ENCODE assay signal across 10 cellular contexts in the genomic region with DNA sequence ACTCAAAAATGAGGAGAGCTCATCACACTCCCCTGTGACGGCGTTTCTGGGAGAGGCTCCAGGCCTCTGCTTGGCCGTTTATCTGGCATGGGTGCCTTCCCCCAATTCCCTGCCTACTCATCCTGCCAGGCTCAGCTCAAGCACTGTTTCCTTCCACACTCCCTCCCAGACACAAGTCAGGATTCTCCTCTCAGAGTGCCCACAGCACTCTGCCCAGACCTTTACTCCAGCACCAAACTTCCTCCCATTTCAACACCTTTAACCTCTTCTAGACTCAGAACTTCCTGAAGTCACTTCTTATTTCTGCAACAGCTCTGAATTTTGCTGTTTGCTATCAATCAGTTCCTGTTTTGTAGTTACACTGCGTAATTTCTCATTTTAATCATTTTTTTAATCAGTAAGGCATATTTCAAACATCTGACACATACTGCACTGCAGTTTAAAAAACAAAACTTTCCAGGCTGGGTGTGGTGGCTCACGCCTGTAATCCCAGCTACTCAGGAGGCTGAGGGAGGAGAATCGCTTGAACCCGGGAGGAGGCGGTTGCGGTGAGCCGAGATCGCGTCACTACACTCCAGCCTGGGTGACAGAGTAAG. TPM values are rescaled to one million over a fixed set of nuclear protein-coding genes. Genes with fewer than 3 reads are reported as not detected.
DNase-seq lines count a peak whose midpoint lies in the region; ATAC-seq and TF ChIP-seq lines count a peak whose summit lies in the region.
"Had no signal": no experiment of that assay in that cellular context is flagged by ENCODE, and none has a peak within 500 bp of the region (broad histone marks: within the 10 kb centered on the region; RNA-seq: fewer than 3 reads in every experiment).

No MANE protein-coding gene starts in this region.

- H3K27me3 Mint-ChIP-seq in CD4-positive, alpha-beta T cell: no peaks in the 10 kb centered on the region
- H3K27me3 Mint-ChIP-seq in T-cell (no peaks in the 10 kb centered on the region), endodermal cell (ENCODE audit: insufficient read depth) (no peaks in the 10 kb centered on the region)

- no peak for TF ChIP-seq CTCF in CD4-positive, alpha-beta T cell (IDR thresholded peaks at IDR 0.05)
- TF ChIP-seq CTCF in RWPE1 (conservative IDR thresholded peaks at IDR 0.05; ENCODE audit: low read depth) (no peak), endodermal cell (conservative IDR thresholded peaks at IDR 0.05) (no peak)

- CTCF ChIA-PET in CD4-positive, alpha-beta T cell (lab: Charles Lee): interaction anchor here (2.9 to 14.2 kb wide), 4 partner anchors 10 to 77 kb away, joined by 13 to 221 read pairs (median 20); a partner anchor contains a TSS
- CTCF ChIA-PET in T-cell (lab: Charles Lee): interaction anchor here (0.6 to 2.8 kb wide), 10 partner anchors 11 to 1556 kb away, joined by 3 to 20 read pairs (median 5); a partner anchor contains a TSS
- CTCF ChIA-PET in RWPE1 (lab: Yijun Ruan, JAX): interaction anchor here (0.6 to 0.7 kb wide), 2 partner anchors 29 to 371 kb away, joined by 3 to 4 read pairs; no protein-coding TSS in a partner anchor

- POLR2A ChIA-PET in CD4-positive, alpha-beta T cell (lab: Charles Lee): interaction anchor here (0.7 to 9.8 kb wide), 14 partner anchors 10 to 350 kb away, joined by 3 to 335 read pairs (median 5); a partner anchor contains a TSS
- POLR2A ChIA-PET in T-cell (lab: Charles Lee): interaction anchor here (0.6 to 4.1 kb wide), 6 partner anchors 9 to 38 kb away, joined by 3 to 62 read pairs (median 4); a partner anchor contains a TSS
- POLR2A ChIA-PET in RWPE1 (lab: Yijun Ruan, JAX; ENCODE audit: low non-redundant PET): interaction anchor here (0.6 kb wide), 1 partner anchor 15 kb away, joined by 4 read pairs; no protein-coding TSS in a partner anchor

- no peaks in the 10 kb centered on the region for H3K9me3 Mint-ChIP-seq in CD4-positive, alpha-beta T cell
- H3K9me3 Mint-ChIP-seq in T-cell (no peaks in the 10 kb centered on the region), endodermal cell (no peaks in the 10 kb centered on the region)

- WGBS in endodermal cell (ENCODE audit: insufficient coverage in 1 of 2, insufficient read length in 1 of 2), 2 experiments: 84 to 95% methylated on average over 5 to 10 of the region's 12 CpGs

- no peak overlapping the region for H3K9ac ChIP-seq in endodermal cell (ENCODE audit: extremely low read depth, low read length, poor library complexity, severe bottlenecking)

- ATAC-seq in CD4-positive, alpha-beta T cell (ENCODE audit: poor library complexity): peak; percentile 51
- peak in 3 of 4 experiments; percentile 6 to 58 (median 14) for ATAC-seq in T-cell (replicated peaks in 1 of 4)
- no peak for ATAC-seq in HG02870 (IDR thresholded peaks at IDR 0.05; ENCODE audit: unreplicated experiment)
- ATAC-seq: HCT116 had no signal

- peak overlapping the region; percentile 96 for H3K27ac Mint-ChIP-seq in CD4-positive, alpha-beta T cell
- peak overlapping the region; percentile 93 to 97 for H3K27ac Mint-ChIP-seq in T-cell
- no peak overlapping the region for H3K27ac Mint-ChIP-seq in endodermal cell

- peaks cover 68% of the 10 kb centered on the region for H3K36me3 Mint-ChIP-seq in CD4-positive, alpha-beta T cell (ENCODE audit: low read depth)
- peaks cover 37% of the 10 kb centered on the region for H3K36me3 Mint-ChIP-seq in T-cell
- peaks cover 33% of the 10 kb centered on the region for H3K36me3 Mint-ChIP-seq in endodermal cell (ENCODE audit: low read depth)

- DNase-seq in CD4-positive, alpha-beta T cell: peak in 7 of 10 experiments; percentile 17 to 81 (median 51)
- peak in 31 of 34 experiments; percentile 37 to 78 (median 56) for DNase-seq in T-cell
- peak in 7 of 61 donors; percentile 5 to 28 (median 19) for DNase-seq in caudate nucleus (lab: John Stamatoyannopoulos, UW)
- peak; percentile 49 for DNase-seq in occipital lobe (lab: John Stamatoyannopoulos, UW)
- no peak for DNase-seq in RWPE1 (ENCODE audit: low spot score)
- no peak for DNase-seq in endodermal cell
- DNase-seq in NCI-H1105 treated with DMSO at 0.1 percent for 48 hours (lab: John Stamatoyannopoulos, UW): no peak
- DNase-seq: EL had no signal

- peak overlapping the region; percentile 82 for H3K4me3 Mint-ChIP-seq in CD4-positive, alpha-beta T cell
- H3K4me3 Mint-ChIP-seq in T-cell (peak overlapping the region; percentile 71 to 79 (median 76)), endodermal cell (no peak overlapping the region)

- H3K36me3 ChIP-seq in endodermal cell (ENCODE audit: control insufficient read depth, insufficient read depth, low read length): peaks cover 17% of the 10 kb centered on the region

- no peak overlapping the region for H3K4me3 ChIP-seq in endodermal cell (ENCODE audit: low read length)

- H3K4me1 ChIP-seq in endodermal cell (ENCODE audit: control insufficient read depth, insufficient read depth, low read length): no peaks in the 10 kb centered on the region

- H3K9me3 ChIP-seq in CD4-positive, alpha-beta T cell (ENCODE audit: control insufficient read depth, low read length): no peaks in the 10 kb centered on the region
- H3K9me3 ChIP-seq in endodermal cell (ENCODE audit: control insufficient read depth, low read length): no peaks in the 10 kb centered on the region

- peaks cover 94% of the 10 kb centered on the region for H3K4me1 Mint-ChIP-seq in CD4-positive, alpha-beta T cell (ENCODE audit: low read depth)
- H3K4me1 Mint-ChIP-seq in T-cell: peaks cover 92 to 99% (median 92%) of the 10 kb centered on the region in 3 donors
- peaks cover 2% of the 10 kb centered on the region for H3K4me1 Mint-ChIP-seq in endodermal cell

- no peaks in the 10 kb centered on the region for H3K27me3 ChIP-seq in CD4-positive, alpha-beta T cell (ENCODE audit: control insufficient read depth, insufficient read depth, low read length)
- no peaks in the 10 kb centered on the region for H3K27me3 ChIP-seq in endodermal cell (ENCODE audit: control insufficient read depth, insufficient read depth, low read length, poor library complexity, severe bottlenecking)

- H3K27ac ChIP-seq in CD4-positive, alpha-beta T cell (ENCODE audit: low read depth, low read length): peak overlapping the region; percentile 86
- peak overlapping the region; percentile 4 for H3K27ac ChIP-seq in caudate nucleus (ENCODE audit: low read depth, low read length)
- H3K27ac ChIP-seq in RWPE1: no peak overlapping the region
- H3K27ac ChIP-seq in endodermal cell (ENCODE audit: low read depth, low read length): no peak overlapping the region

- intact Hi-C loops in CD4-positive, alpha-beta T cell (cut with DNase I, micrococcal nuclease): loop anchor here (1.0 to 10.0 kb wide), 6 partner anchors 14 to 351 kb away; a partner anchor contains a TSS

RNA-seq across cellular contexts. Expression of a gene that starts 16.0 kb away (rescaled TPM):
- total RNA-seq in CD4-positive, alpha-beta T cell: 10 to 100 TPM; 42.8 to 45.8 TPM
- 10 to 100 TPM; 38.8 to 47.4 (median 44.7) TPM for total RNA-seq in T-cell
- total RNA-seq in occipital lobe: 14.7 TPM
- total RNA-seq in endodermal cell: 1 to 10 TPM; 4.9 to 7.2 TPM
- polyA plus RNA-seq in endodermal cell (2013, experiment 1 of 2): 7.7 TPM
- polyA plus RNA-seq in endodermal cell (2013, experiment 2 of 2): 6.3 TPM

RNA-seq across cellular contexts. Expression of a gene that starts 31.6 kb away (rescaled TPM):
- under 1 TPM; 0.30 to 0.34 TPM for total RNA-seq in CD4-positive, alpha-beta T cell
- 1 to 10 TPM; 1.3 to 3.7 (median 1.7) TPM for total RNA-seq in T-cell
- total RNA-seq in occipital lobe: 3.9 TPM
- not detected for total RNA-seq in endodermal cell
- polyA plus RNA-seq in endodermal cell (2013, experiment 1 of 2): not detected
- not detected for polyA plus RNA-seq in endodermal cell (2013, experiment 2 of 2)

RNA-seq across cellular contexts. Expression of a gene that starts 53.3 kb away (rescaled TPM):
- total RNA-seq in CD4-positive, alpha-beta T cell: not detected
- total RNA-seq in T-cell (under 1 TPM in 4 of 5 donors, not detected in 1; 0.06 to 0.14 (median 0.11) TPM), occipital lobe (not detected), endodermal cell (not detected)
- not detected for polyA plus RNA-seq in endodermal cell (2013, experiment 1 of 2)
- polyA plus RNA-seq in endodermal cell (2013, experiment 2 of 2): 0.21 TPM

Comparison
In these comparisons a context has a peak if more than half of its experiments do, and no peak if none do; other contexts are left out.
1. DNase-seq: peak in CD4-positive, alpha-beta T cell (7 of 10), T-cell (31 of 34) and occipital lobe (single experiment); none in RWPE1 (single experiment), endodermal cell (single experiment) and NCI-H1105 treated with DMSO at 0.1 percent for 48 hours (single experiment).
2. H3K27ac ChIP-seq: peak in CD4-positive, alpha-beta T cell (single experiment) and caudate nucleus (single experiment); none in RWPE1 (single experiment) and endodermal cell (single experiment).